In genomic region chr10:30644408-30644861, GRCh38 we compare ENCODE assay signal across 11 cellular contexts. TPM values are rescaled to one million over a fixed set of nuclear protein-coding genes. Genes with fewer than 3 reads are reported as not detected.
"Had no signal": no experiment of that assay in that cellular context is flagged by ENCODE, and none has a peak within 500 bp of the region (broad histone marks: within the 10 kb centered on the region; RNA-seq: fewer than 3 reads in every experiment).

No MANE protein-coding gene starts in this region.

RNA-seq across cellular contexts. Expression of gene LYZL2, which starts 14.9 kb away (rescaled TPM):
- total RNA-seq: activated CD4-positive, alpha-beta memory T cell treated with anti-CD3 and anti-CD28 coated beads, Interleukin-2, amount 10 ng/mL, durations not matched to agents 7 days and 5 days; activated CD4-positive, alpha-beta T cell treated with anti-CD3 and anti-CD28 coated beads, Interleukin-2, amount 10 ng/mL, durations not matched to agents 24 days and 14 days; cerebellum; esophagus muscularis mucosa; lower lobe of right lung; naive thymus-derived CD4-positive, alpha-beta T cell; omental fat pad; posterior vena cava; T-cell; transverse colon; vagina had no signal
- polyA plus RNA-seq: naive thymus-derived CD4-positive, alpha-beta T cell had no signal
